Comparison of ENCODE assay signal across 26 cellular contexts in the genomic region with DNA sequence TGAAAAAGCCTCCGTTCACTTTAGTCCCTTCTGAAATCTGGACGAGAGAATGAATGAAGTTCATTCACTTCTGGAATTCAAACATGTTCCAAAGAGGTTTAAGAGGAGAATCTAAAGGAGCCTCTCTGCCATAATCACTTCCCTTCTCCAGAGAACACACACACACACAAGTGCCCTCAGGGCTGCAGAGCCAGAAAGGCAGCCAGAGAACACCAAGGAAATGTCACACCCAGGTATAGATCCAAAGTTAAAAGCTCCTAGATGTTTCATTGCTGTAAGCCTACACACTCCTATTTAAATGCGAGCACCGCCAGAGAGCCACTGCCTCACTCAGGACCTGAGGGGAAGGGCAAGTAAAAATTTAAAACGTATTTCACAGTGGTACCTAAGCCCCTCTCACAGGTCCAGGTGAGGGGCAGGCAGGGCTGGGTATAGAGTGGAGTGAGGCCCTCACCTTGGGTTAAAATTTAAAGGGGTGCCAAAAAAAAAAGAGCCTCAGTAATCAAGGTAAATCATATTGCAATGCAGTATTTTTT.
A peak's percentile ranks its signal among the peaks of the same experiment; 100 is the strongest.
DNase-seq lines count a peak whose midpoint lies in the region; ATAC-seq and TF ChIP-seq lines count a peak whose summit lies in the region.
"Had no signal": no experiment of that assay in that cellular context is flagged by ENCODE, and none has a peak within 500 bp of the region (broad histone marks: within the 10 kb centered on the region; RNA-seq: fewer than 3 reads in every experiment).

No MANE protein-coding gene starts in this region.

- CTCF ChIA-PET in WTC11 (lab: Charles Lee), result interaction anchor here (0.7 to 1.5 kb wide), 2 partner anchors 11 to 35 kb away, joined by 4 read pairs; no protein-coding TSS in a partner anchor
- CTCF ChIA-PET in naive thymus-derived CD4-positive, alpha-beta T cell (lab: Charles Lee), result no interaction called here

- 51 to 67% methylated on average over 5 of the region's 5 CpGs for WGBS in esophagus, 2 donors

- ATAC-seq in WTC11 (peak; percentile 54), left lung (peak; percentile 77)
- ATAC-seq in naive thymus-derived CD4-positive, alpha-beta T cell, result no peak
- ATAC-seq: CD8-positive, alpha-beta T cell; GM12878 had no signal

- no peak for DNase-seq in WTC11 (ENCODE audit: low spot score)
- DNase-seq in left lung, result no peak
- no peak for DNase-seq in progenitor cell of endocrine pancreas (ENCODE audit: low spot score, unreplicated experiment)
- DNase-seq in NCI-H146 treated with DMSO at 0.1 percent for 48 hours (lab: John Stamatoyannopoulos, UW; ENCODE audit: unreplicated experiment), result no peak
- no peak for DNase-seq in naive thymus-derived CD4-positive, alpha-beta T cell
- DNase-seq in endothelial cell (ENCODE audit: low spot score), result no peak
- DNase-seq: Caco-2; CD8-positive, alpha-beta T cell; GDM1; GM23248; HFFc6; MM.1S; NCI-H1092; NCI-H1417 treated with DMSO at 0.1 percent for 48 hours; NCI-H187; NCI-H524 treated with DMSO at 0.1 percent for 48 hours; NCI-H774; SIG-M5 had no signal

- H3K27me3 ChIP-seq in esophagus (ENCODE audit: control insufficient read depth in 1 of 2, insufficient read depth in 2 of 2, low read length in 2 of 2) (no peaks in the 10 kb centered on the region), left lung (no peaks in the 10 kb centered on the region)
- H3K27me3 ChIP-seq in naive thymus-derived CD4-positive, alpha-beta T cell (ENCODE audit: control insufficient read depth in 2 of 2, insufficient read depth in 2 of 2, low read length in 2 of 2), result no peaks in the 10 kb centered on the region

- peaks cover 0 to 9% of the 10 kb centered on the region in 2 donors for H3K4me1 ChIP-seq in esophagus (ENCODE audit: control insufficient read depth in 2 of 2, insufficient read depth in 2 of 2, low read length in 1 of 2)
- no peaks in the 10 kb centered on the region for H3K4me1 ChIP-seq in left lung
- no peaks in the 10 kb centered on the region for H3K4me1 ChIP-seq in naive thymus-derived CD4-positive, alpha-beta T cell (ENCODE audit: control insufficient read depth in 2 of 2, insufficient read depth in 2 of 2, low read length in 2 of 2)
- H3K4me1 ChIP-seq: HAP-1 had no signal

- H3K27me3 Mint-ChIP-seq in WTC11 (ENCODE audit: low read depth), result no peaks in the 10 kb centered on the region
- H3K27me3 Mint-ChIP-seq in progenitor cell of endocrine pancreas, result no peaks in the 10 kb centered on the region
- no peaks in the 10 kb centered on the region for H3K27me3 Mint-ChIP-seq in naive thymus-derived CD4-positive, alpha-beta T cell
- no peaks in the 10 kb centered on the region for H3K27me3 Mint-ChIP-seq in endothelial cell (ENCODE audit: unreplicated experiment)
- H3K27me3 Mint-ChIP-seq: IgD-negative memory B cell had no signal

- no peaks in the 10 kb centered on the region for H3K36me3 ChIP-seq in esophagus (ENCODE audit: control insufficient read depth in 2 of 2, insufficient read depth in 2 of 2, low read length in 1 of 2)
- no peaks in the 10 kb centered on the region for H3K36me3 ChIP-seq in left lung
- no peaks in the 10 kb centered on the region for H3K36me3 ChIP-seq in naive thymus-derived CD4-positive, alpha-beta T cell (ENCODE audit: control insufficient read depth in 2 of 3, insufficient read depth in 3 of 3, low read length in 3 of 3)
- H3K36me3 ChIP-seq: HAP-1 had no signal

- TF ChIP-seq CTCF in WTC11 (IDR thresholded peaks at IDR 0.05) (no peak), left lung (IDR thresholded peaks at IDR 0.05) (no peak), progenitor cell of endocrine pancreas (IDR thresholded peaks at IDR 0.05; ENCODE audit: unreplicated experiment) (no peak), endothelial cell (IDR thresholded peaks at IDR 0.05; ENCODE audit: unreplicated experiment) (no peak)

- H3K9me3 ChIP-seq in esophagus (ENCODE audit: control insufficient read depth in 2 of 2, insufficient read depth in 1 of 2, low read depth in 1 of 2, low read length in 1 of 2) (no peaks in the 10 kb centered on the region), left lung (no peaks in the 10 kb centered on the region)
- H3K9me3 ChIP-seq in naive thymus-derived CD4-positive, alpha-beta T cell (ENCODE audit: control insufficient read depth in 2 of 3, low read length in 3 of 3), result no peaks in the 10 kb centered on the region
- H3K9me3 ChIP-seq: Caco-2, HAP-1 had no signal

- H3K36me3 Mint-ChIP-seq in WTC11 (peaks cover 11% of the 10 kb centered on the region), progenitor cell of endocrine pancreas (ENCODE audit: insufficient read depth) (peaks cover 8% of the 10 kb centered on the region), endothelial cell (ENCODE audit: low read depth, unreplicated experiment) (peaks cover 9% of the 10 kb centered on the region)
- H3K36me3 Mint-ChIP-seq in naive thymus-derived CD4-positive, alpha-beta T cell, result peaks cover 0 to 8% (median 0%) of the 10 kb centered on the region in 5 donors
- H3K36me3 Mint-ChIP-seq: CD8-positive, alpha-beta T cell had no signal

- POLR2A ChIA-PET in WTC11 (lab: Charles Lee), result interaction anchor here (0.6 kb wide), 1 partner anchor 8 kb away, joined by 4 read pairs; no protein-coding TSS in a partner anchor
- POLR2A ChIA-PET in naive thymus-derived CD4-positive, alpha-beta T cell (lab: Charles Lee), result no interaction called here

- peak overlapping the region; percentile 73 to 81 for H3K27ac ChIP-seq in esophagus (ENCODE audit: low read depth in 2 of 2, low read length in 1 of 2)
- no peak overlapping the region for H3K27ac ChIP-seq in left lung
- no peak overlapping the region for H3K27ac ChIP-seq in naive thymus-derived CD4-positive, alpha-beta T cell (ENCODE audit: low read depth, low read length)
- H3K27ac ChIP-seq: C4-2B, GM23248, HL-60, KMS-11, SK-N-MC had no signal

- intact Hi-C loops in left lung (cut with DNase I), result no loop called here
- intact Hi-C loops in naive thymus-derived CD4-positive, alpha-beta T cell (cut with micrococcal nuclease), result no loop called here

- no peak overlapping the region for H3K4me3 Mint-ChIP-seq in WTC11
- no peak overlapping the region for H3K4me3 Mint-ChIP-seq in progenitor cell of endocrine pancreas (ENCODE audit: low read depth)
- no peak overlapping the region for H3K4me3 Mint-ChIP-seq in naive thymus-derived CD4-positive, alpha-beta T cell
- H3K4me3 Mint-ChIP-seq in endothelial cell (ENCODE audit: unreplicated experiment), result no peak overlapping the region
- H3K4me3 Mint-ChIP-seq: CD8-positive, alpha-beta T cell; HFFc6; IgD-negative memory B cell had no signal

- H3K9me3 Mint-ChIP-seq in WTC11 (no peaks in the 10 kb centered on the region), progenitor cell of endocrine pancreas (ENCODE audit: low read depth) (no peaks in the 10 kb centered on the region), endothelial cell (ENCODE audit: unreplicated experiment) (no peaks in the 10 kb centered on the region)
- H3K9me3 Mint-ChIP-seq in naive thymus-derived CD4-positive, alpha-beta T cell, result no peaks in the 10 kb centered on the region
- H3K9me3 Mint-ChIP-seq: CD8-positive, alpha-beta T cell; HFFc6; IgD-negative memory B cell had no signal

- H3K27ac Mint-ChIP-seq in WTC11 (no peak overlapping the region), progenitor cell of endocrine pancreas (no peak overlapping the region), endothelial cell (ENCODE audit: unreplicated experiment) (no peak overlapping the region)
- peak overlapping the region in 1 of 9 donors; percentile 26 for H3K27ac Mint-ChIP-seq in naive thymus-derived CD4-positive, alpha-beta T cell
- H3K27ac Mint-ChIP-seq: CD8-positive, alpha-beta T cell; HFFc6; IgD-negative memory B cell had no signal

- H3K4me3 ChIP-seq in esophagus (ENCODE audit: low read depth in 1 of 2, low read length in 2 of 2), result no peak overlapping the region
- no peak overlapping the region for H3K4me3 ChIP-seq in left lung
- H3K4me3 ChIP-seq in naive thymus-derived CD4-positive, alpha-beta T cell (ENCODE audit: low read length), result no peak overlapping the region
- H3K4me3 ChIP-seq: GM12878, GM23248, HAP-1, SK-N-MC had no signal

- peaks cover 6% of the 10 kb centered on the region; the same call in 1 of the 2 replicates for H3K4me1 Mint-ChIP-seq in WTC11
- H3K4me1 Mint-ChIP-seq in progenitor cell of endocrine pancreas (ENCODE audit: low read depth), result peaks cover 1% of the 10 kb centered on the region
- H3K4me1 Mint-ChIP-seq in naive thymus-derived CD4-positive, alpha-beta T cell, result no peaks in the 10 kb centered on the region
- H3K4me1 Mint-ChIP-seq in endothelial cell (ENCODE audit: unreplicated experiment), result no peaks in the 10 kb centered on the region

TF ChIP-seq in WTC11, 78 proteins besides CTCF, POLR2A, EP300 and RAD21 (continues in another document):
- TF ChIP-seq ZNF121 (CRISPR knock-in tag; IDR thresholded peaks at IDR 0.05) (no peak), ELF4 (CRISPR knock-in tag; IDR thresholded peaks at IDR 0.05; ENCODE audit: low read depth) (no peak), ZNF263 (CRISPR knock-in tag; IDR thresholded peaks at IDR 0.05; ENCODE audit: low read depth) (no peak), ATF1 (CRISPR knock-in tag; IDR thresholded peaks at IDR 0.05) (no peak), MYBL2 (CRISPR knock-in tag; IDR thresholded peaks at IDR 0.05) (no peak), TEAD1 (CRISPR knock-in tag; IDR thresholded peaks at IDR 0.05) (no peak)
- TF ChIP-seq, protein P1, sequence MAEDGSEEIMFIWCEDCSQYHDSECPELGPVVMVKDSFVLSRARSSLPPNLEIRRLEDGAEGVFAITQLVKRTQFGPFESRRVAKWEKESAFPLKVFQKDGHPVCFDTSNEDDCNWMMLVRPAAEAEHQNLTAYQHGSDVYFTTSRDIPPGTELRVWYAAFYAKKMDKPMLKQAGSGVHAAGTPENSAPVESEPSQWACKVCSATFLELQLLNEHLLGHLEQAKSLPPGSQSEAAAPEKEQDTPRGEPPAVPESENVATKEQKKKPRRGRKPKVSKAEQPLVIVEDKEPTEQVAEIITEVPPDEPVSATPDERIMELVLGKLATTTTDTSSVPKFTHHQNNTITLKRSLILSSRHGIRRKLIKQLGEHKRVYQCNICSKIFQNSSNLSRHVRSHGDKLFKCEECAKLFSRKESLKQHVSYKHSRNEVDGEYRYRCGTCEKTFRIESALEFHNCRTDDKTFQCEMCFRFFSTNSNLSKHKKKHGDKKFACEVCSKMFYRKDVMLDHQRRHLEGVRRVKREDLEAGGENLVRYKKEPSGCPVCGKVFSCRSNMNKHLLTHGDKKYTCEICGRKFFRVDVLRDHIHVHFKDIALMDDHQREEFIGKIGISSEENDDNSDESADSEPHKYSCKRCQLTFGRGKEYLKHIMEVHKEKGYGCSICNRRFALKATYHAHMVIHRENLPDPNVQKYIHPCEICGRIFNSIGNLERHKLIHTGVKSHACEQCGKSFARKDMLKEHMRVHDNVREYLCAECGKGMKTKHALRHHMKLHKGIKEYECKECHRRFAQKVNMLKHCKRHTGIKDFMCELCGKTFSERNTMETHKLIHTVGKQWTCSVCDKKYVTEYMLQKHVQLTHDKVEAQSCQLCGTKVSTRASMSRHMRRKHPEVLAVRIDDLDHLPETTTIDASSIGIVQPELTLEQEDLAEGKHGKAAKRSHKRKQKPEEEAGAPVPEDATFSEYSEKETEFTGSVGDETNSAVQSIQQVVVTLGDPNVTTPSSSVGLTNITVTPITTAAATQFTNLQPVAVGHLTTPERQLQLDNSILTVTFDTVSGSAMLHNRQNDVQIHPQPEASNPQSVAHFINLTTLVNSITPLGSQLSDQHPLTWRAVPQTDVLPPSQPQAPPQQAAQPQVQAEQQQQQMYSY (CRISPR knock-in tag; IDR thresholded peaks at IDR 0.05), result no peak

Comparison
In these comparisons a context has a peak if more than half of its experiments do, and no peak if none do; other contexts are left out.
1. H3K27ac ChIP-seq: peak in esophagus (2 of 2); none in left lung (0 of 2) and naive thymus-derived CD4-positive, alpha-beta T cell (single experiment).